Comparison of ENCODE assay signal across 28 cellular contexts in genomic region chr10:17865351-17865750, GRCh38. TPM values are rescaled to one million over a fixed set of nuclear protein-coding genes. Genes with fewer than 3 reads are reported as not detected.
A peak's percentile ranks its signal among the peaks of the same experiment; 100 is the strongest.
DNase-seq lines count a peak whose midpoint lies in the region; ATAC-seq and TF ChIP-seq lines count a peak whose summit lies in the region.
"Had no signal": no experiment of that assay in that cellular context is flagged by ENCODE, and none has a peak within 500 bp of the region (broad histone marks: within the 10 kb centered on the region; RNA-seq: fewer than 3 reads in every experiment).

No MANE protein-coding gene starts in this region.

- H3K4me1 ChIP-seq in GM23338 (ENCODE audit: insufficient read depth) (no peaks in the 10 kb centered on the region), mesendoderm (ENCODE audit: control insufficient read depth, low read depth, low read length) (no peaks in the 10 kb centered on the region)
- H3K4me1 ChIP-seq: Peyer's patch had no signal

- no peak overlapping the region for H4K5ac ChIP-seq in mesendoderm (ENCODE audit: low read length)

- H2BK5ac ChIP-seq in mesendoderm (ENCODE audit: low read length): no peak overlapping the region

- no peaks in the 10 kb centered on the region for H3K36me3 ChIP-seq in GM23338 (ENCODE audit: insufficient read depth)
- no peaks in the 10 kb centered on the region for H3K36me3 ChIP-seq in mesendoderm (ENCODE audit: control insufficient read depth, insufficient read depth, low read length)
- H3K36me3 ChIP-seq: MG63, Peyer's patch had no signal

- no peak overlapping the region for H3K56ac ChIP-seq in mesendoderm (ENCODE audit: low read length)

- no peak overlapping the region for H2BK120ac ChIP-seq in mesendoderm (ENCODE audit: low read depth, low read length)

- no peak overlapping the region for H3K27ac ChIP-seq in GM23338 (ENCODE audit: low read depth)
- H3K27ac ChIP-seq in mesendoderm (ENCODE audit: low read depth, low read length): no peak overlapping the region
- H3K27ac ChIP-seq: BLaER1 treated with 17β-estradiol and CSF1 and Interleukin-3, amounts not matched to agents 10 nM and 100 nM; Peyer's patch had no signal

- no peak overlapping the region for H2BK15ac ChIP-seq in mesendoderm (replicated peaks; ENCODE audit: low read depth)

- no peaks in the 10 kb centered on the region for H3K79me1 ChIP-seq in mesendoderm (ENCODE audit: low read length)

- H3K4me3 Mint-ChIP-seq in GM23338: no peak overlapping the region
- H3K4me3 Mint-ChIP-seq: CD4-positive, alpha-beta memory T cell had no signal

- H3K4me2 ChIP-seq in GM23338: no peak overlapping the region
- no peak overlapping the region for H3K4me2 ChIP-seq in mesendoderm (ENCODE audit: low read length)
- H3K4me2 ChIP-seq: BLaER1 treated with 17β-estradiol and CSF1 and Interleukin-3, amounts not matched to agents 10 nM and 100 nM had no signal

- H2AK5ac ChIP-seq in mesendoderm (ENCODE audit: low read length): no peak overlapping the region

- no peaks in the 10 kb centered on the region for H3K27me3 Mint-ChIP-seq in GM23338 (ENCODE audit: insufficient read depth, low read depth, poor library complexity)

- no peak overlapping the region for H4K8ac ChIP-seq in mesendoderm (ENCODE audit: low read depth, low read length)

- peaks cover 4% of the 10 kb centered on the region; the same call in 2 of the 3 replicates for H3K4me1 Mint-ChIP-seq in GM23338

- no peaks in the 10 kb centered on the region for H3K36me3 Mint-ChIP-seq in GM23338 (ENCODE audit: low read depth)
- H3K36me3 Mint-ChIP-seq: CD4-positive, alpha-beta memory T cell had no signal

- H3K27me3 ChIP-seq in GM23338 (ENCODE audit: insufficient read depth) (no peaks in the 10 kb centered on the region), mesendoderm (ENCODE audit: insufficient read depth, low read length, poor library complexity) (no peaks in the 10 kb centered on the region)
- H3K27me3 ChIP-seq: BLaER1 treated with 17β-estradiol and CSF1 and Interleukin-3, amounts not matched to agents 10 nM and 100 nM; MG63; Peyer's patch had no signal

- no peak overlapping the region for H3K18ac ChIP-seq in mesendoderm (ENCODE audit: low read length)

- H4K20me1 ChIP-seq in GM23338 (replicated peaks; ENCODE audit: insufficient read depth): no peaks in the 10 kb centered on the region

- H3K27ac Mint-ChIP-seq in GM23338: no peak overlapping the region
- H3K27ac Mint-ChIP-seq: CD4-positive, alpha-beta memory T cell had no signal

- H3F3A ChIP-seq in GM23338 (replicated peaks; ENCODE audit: low read depth): no peaks in the 10 kb centered on the region

- H3K9ac ChIP-seq in mesendoderm (ENCODE audit: low read length): no peak overlapping the region
- H3K9ac ChIP-seq: BLaER1 treated with 17β-estradiol and CSF1 and Interleukin-3, amounts not matched to agents 10 nM and 100 nM had no signal

- DNase-seq in GM23338 (ENCODE audit: low spot score): peak; percentile 35
- DNase-seq in choroid plexus epithelial cell (ENCODE audit: low read depth): peak; percentile 16
- DNase-seq in fibroblast of gingiva (ENCODE audit: low read depth): peak; percentile 58
- peak; percentile 23 for DNase-seq in mesendoderm
- DNase-seq in NCI-H2196 (lab: John Stamatoyannopoulos, UW; ENCODE audit: unreplicated experiment): no peak
- DNase-seq: AML-193; CD4-positive, alpha-beta memory T cell; COR-L47; DMS53; Kasumi-1; MG63; NCI-H1105 treated with DMSO at 0.1 percent for 48 hours; NCI-H146; NCI-H2029; NCI-H69; OCI-M1; Peyer's patch; SHP77 treated with DMSO at 0.1 percent for 48 hours had no signal

- H3K9me3 Mint-ChIP-seq in GM23338: no peaks in the 10 kb centered on the region

- H3K79me2 ChIP-seq in GM23338 (replicated peaks; ENCODE audit: insufficient read depth) (no peaks in the 10 kb centered on the region), mesendoderm (ENCODE audit: control insufficient read depth, insufficient read depth, low read length) (no peaks in the 10 kb centered on the region)

- H3K4me3 ChIP-seq in GM23338 (no peak overlapping the region), choroid plexus epithelial cell (ENCODE audit: low read depth, low read length) (no peak overlapping the region), mesendoderm (ENCODE audit: low read length) (no peak overlapping the region)
- H3K4me3 ChIP-seq: BLaER1 treated with 17β-estradiol and CSF1 and Interleukin-3, amounts not matched to agents 10 nM and 100 nM; MG63; Peyer's patch had no signal

- no peaks in the 10 kb centered on the region for H3K9me2 ChIP-seq in GM23338 (ENCODE audit: insufficient read depth)

- H3K23ac ChIP-seq in mesendoderm (ENCODE audit: low read length): no peak overlapping the region

- 0 out of 4 replicates have a peak, but pooled peaks of 1 of the 2 experiments have one; percentile 1 for TF ChIP-seq CTCF in GM23338 (conservative IDR thresholded peaks at IDR 0.05; ENCODE audit: low read depth in 2 of 2)
- no peak for TF ChIP-seq CTCF in choroid plexus epithelial cell (conservative IDR thresholded peaks at IDR 0.05; ENCODE audit: low read depth, low read length)

- no peak overlapping the region for H2AFZ ChIP-seq in GM23338

- H3K4ac ChIP-seq in mesendoderm (ENCODE audit: low read depth, low read length): no peak overlapping the region

- WGBS in mesendoderm (ENCODE audit: extremely low coverage, insufficient coverage, low lambda C conversion rate): no CpG with 5 or more reads among the region's 3 CpGs

- ATAC-seq in GM23338: peak; percentile 77
- no peak for ATAC-seq in GM21717 (IDR thresholded peaks at IDR 0.05; ENCODE audit: unreplicated experiment)
- no peak for ATAC-seq in HG02571 (IDR thresholded peaks at IDR 0.05; ENCODE audit: unreplicated experiment)
- no peak for ATAC-seq in HG03469 (IDR thresholded peaks at IDR 0.05; ENCODE audit: unreplicated experiment)
- ATAC-seq: HCT116, HepG2 had no signal

TF ChIP-seq in GM23338, 12 proteins besides CTCF, POLR2A, EP300 and RAD21:
- TF ChIP-seq NANOG (IDR thresholded peaks at IDR 0.05; ENCODE audit: borderline replicate concordance): no peak
- no peak for TF ChIP-seq POLR2AphosphoS5 (IDR thresholded peaks at IDR 0.05; ENCODE audit: low read depth)
- TF ChIP-seq REST (IDR thresholded peaks at IDR 0.05; ENCODE audit: unreplicated experiment): no peak
- no peak for TF ChIP-seq ZNF114 (CRISPR knock-in tag; IDR thresholded peaks at IDR 0.05)
- TF ChIP-seq ZNF331 (CRISPR knock-in tag; IDR thresholded peaks at IDR 0.05; ENCODE audit: low read depth): no peak
- TF ChIP-seq EZH2phosphoT487 (IDR thresholded peaks at IDR 0.05; ENCODE audit: unreplicated experiment): no peak

RNA-seq across cellular contexts. Expression of gene MRC1, which starts 56.2 kb away (rescaled TPM):
- 0.04 TPM in 1 of 2 replicates, not detected in the other for total RNA-seq in GM23338 (2014; rRNA removed; shearing (Covaris generic))
- not detected in 2 replicates for polyA plus RNA-seq in GM23338 (2016; fragmentation: Nextera tagmentation; extraction: Ambion mirVana)
- 0.17 TPM for polyA plus RNA-seq in mesendoderm (2013, experiment 1 of 2)
- 0.18 TPM for polyA plus RNA-seq in mesendoderm (2013, experiment 2 of 2)
- total RNA-seq: Daoy, G401, H4, HepG2 had no signal
- polyA plus RNA-seq: AG04450, HepG2 had no signal
